In the genomic region with DNA sequence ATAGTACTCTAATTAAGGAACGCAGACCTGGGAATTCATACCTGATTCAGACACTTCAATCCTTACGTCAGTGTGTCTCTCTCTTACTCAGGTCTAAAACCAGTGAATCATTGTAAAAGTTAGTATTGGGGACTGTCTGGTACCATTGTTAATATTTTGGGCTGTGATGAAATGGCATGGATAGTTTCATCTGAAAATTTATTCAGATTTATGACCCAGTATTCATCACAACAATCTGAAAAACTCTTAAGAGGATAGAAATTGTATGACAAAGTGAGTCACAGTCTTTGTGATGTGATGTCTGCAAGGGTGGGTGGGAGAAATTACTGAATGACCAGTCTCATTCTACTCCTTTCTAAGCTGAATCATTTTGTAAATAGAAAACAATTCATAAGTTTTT, we compare ENCODE assay signal across 29 cellular contexts. TPM values are rescaled to one million over a fixed set of nuclear protein-coding genes. Genes with fewer than 3 reads are reported as not detected.
DNase-seq lines count a peak whose midpoint lies in the region; ATAC-seq, FAIRE-seq and TF ChIP-seq lines count a peak whose summit lies in the region.
"Had no signal": no experiment of that assay in that cellular context is flagged by ENCODE, and none has a peak within 500 bp of the region (broad histone marks: within the 10 kb centered on the region; RNA-seq: fewer than 3 reads in every experiment).

No MANE protein-coding gene starts in this region.

- H3K4me1 ChIP-seq in A549: peaks cover 99% of the 10 kb centered on the region
- peaks cover 10% of the 10 kb centered on the region for H3K4me1 ChIP-seq in astrocyte (ENCODE audit: insufficient read depth, low read length)

- H3K4me2 ChIP-seq in A549 (peak overlapping the region; percentile 89), astrocyte (ENCODE audit: low read length) (peak overlapping the region; percentile 4)

- H3K4me3 Mint-ChIP-seq in HFFc6 (peak overlapping the region; percentile 36), astrocyte (ENCODE audit: unreplicated experiment) (no peak overlapping the region)
- H3K4me3 Mint-ChIP-seq: activated T-cell treated with anti-CD3 and anti-CD28 coated beads, Interleukin-2, amount 50 U/mL, for 24 hours; B cell; central memory CD8-positive, alpha-beta T cell; naive thymus-derived CD4-positive, alpha-beta T cell; type B pancreatic cell had no signal

- H3K9me3 Mint-ChIP-seq in HFFc6: no peaks in the 10 kb centered on the region
- H3K9me3 Mint-ChIP-seq in astrocyte (ENCODE audit: unreplicated experiment): peaks cover 2% of the 10 kb centered on the region
- H3K9me3 Mint-ChIP-seq: activated T-cell treated with anti-CD3 and anti-CD28 coated beads, Interleukin-2, amount 50 U/mL, for 24 hours; central memory CD8-positive, alpha-beta T cell; naive thymus-derived CD4-positive, alpha-beta T cell; type B pancreatic cell had no signal

- H3K36me3 Mint-ChIP-seq in HFFc6 (ENCODE audit: low read depth) (peaks cover 58% of the 10 kb centered on the region), astrocyte (ENCODE audit: low read depth, unreplicated experiment) (peaks cover 9% of the 10 kb centered on the region)

- POLR2A ChIA-PET in A549 (lab: Yijun Ruan, JAX): no interaction called here

- no peak overlapping the region for H3K9ac ChIP-seq in astrocyte (ENCODE audit: low read length)

- CTCF ChIA-PET in A549 (lab: Yijun Ruan, JAX): interaction anchor here (1.2 to 2.3 kb wide), 5 partner anchors 8 to 79 kb away, joined by 3 to 9 read pairs (median 3); no protein-coding TSS in a partner anchor

- H4K20me1 ChIP-seq in astrocyte (ENCODE audit: insufficient read depth, low read length): peaks cover 22% of the 10 kb centered on the region

- no peaks in the 10 kb centered on the region for H3K27me3 ChIP-seq in astrocyte (ENCODE audit: insufficient read depth, low read length)
- H3K27me3 ChIP-seq: stomach had no signal

- in situ Hi-C loops in G401 (cut with HindIII; ENCODE audit: low sequenced_read_pairs): no loop called here

- DNase-seq in A549 (ENCODE audit: low read depth in 1 of 2, low spot score in 1 of 2) (peak in 1 of 2 experiments; percentile 61), HFFc6 (no peak), astrocyte (ENCODE audit: low read depth) (peak; percentile 61), hepatic stellate cell (ENCODE audit: low spot score) (peak; percentile 12), G401 (ENCODE audit: low spot score) (no peak), DMS 273 treated with DMSO at 0.1 percent for 48 hours (lab: John Stamatoyannopoulos, UW) (no peak), Kasumi-1 (lab: John Stamatoyannopoulos, UW) (no peak)
- DNase-seq: 8988T; activated CD4-positive, alpha-beta T cell treated with anti-CD3 and anti-CD28 coated beads for 1 hour; activated CD8-positive, alpha-beta memory T cell treated with anti-CD3 and anti-CD28 coated beads for 24 hours; activated naive CD4-positive, alpha-beta T cell treated with Interleukin-2 at 50 U/mL for 16 hours; activated T-cell treated with anti-CD3 and anti-CD28 coated beads, Interleukin-2, amount 50 U/mL, for 24 hours; amygdala; effector CD8-positive, alpha-beta T cell; KBM-7; left colon; naive thymus-derived CD4-positive, alpha-beta T cell; NCI-H2171; NCI-H526 treated with DMSO at 0.1 percent for 48 hours; occipital lobe; right cardiac atrium; stomach; SW 1271 had no signal

- no peak for FAIRE-seq in A549 (lab: Jason Lieb, UNC)
- FAIRE-seq in astrocyte (lab: Jason Lieb, UNC): peak; percentile 39
- FAIRE-seq: H54 had no signal

- H2AFZ ChIP-seq in astrocyte (ENCODE audit: low read depth, low read length): no peak overlapping the region

- ATAC-seq in A549 (peak; percentile 76 to 79; a peak in 5 of 6 replicates), GM21367 (IDR thresholded peaks at IDR 0.05; ENCODE audit: unreplicated experiment) (no peak)
- ATAC-seq: left colon; naive thymus-derived CD4-positive, alpha-beta T cell; right cardiac atrium; Right ventricle myocardium inferior had no signal

- TF ChIP-seq POLR2A in A549 (IDR thresholded peaks at IDR 0.05; ENCODE audit: low read length): no peak

- H3K36me3 ChIP-seq in astrocyte (ENCODE audit: insufficient read depth, low read length): peaks cover 7% of the 10 kb centered on the region

- TF ChIP-seq EP300 in A549 (IDR thresholded peaks at IDR 0.05): 0 out of 5 replicates have a peak, but pooled peaks of 1 of the 2 experiments have one; percentile 16

- H3K27ac Mint-ChIP-seq in HFFc6: peak overlapping the region; percentile 16; the same call in 1 of the 2 replicates
- no peak overlapping the region for H3K27ac Mint-ChIP-seq in astrocyte (ENCODE audit: unreplicated experiment)
- H3K27ac Mint-ChIP-seq: activated T-cell treated with anti-CD3 and anti-CD28 coated beads, Interleukin-2, amount 50 U/mL, for 24 hours; B cell; naive thymus-derived CD4-positive, alpha-beta T cell; type B pancreatic cell had no signal

- no peak for TF ChIP-seq RAD21 in A549 (conservative IDR thresholded peaks at IDR 0.05 in 1 of 2, IDR thresholded peaks at IDR 0.05 in 1 of 2)

- H3K27me3 Mint-ChIP-seq in HFFc6 (ENCODE audit: insufficient read depth) (peaks cover 4% of the 10 kb centered on the region; the same call in 1 of the 2 replicates), astrocyte (ENCODE audit: low read depth, unreplicated experiment) (no peaks in the 10 kb centered on the region)
- H3K27me3 Mint-ChIP-seq: type B pancreatic cell had no signal

- H3K27ac ChIP-seq in A549: peak overlapping the region; percentile 67 to 80
- peak overlapping the region; percentile 14 for H3K27ac ChIP-seq in astrocyte (ENCODE audit: low read depth, low read length)
- H3K27ac ChIP-seq: stomach had no signal

- H3K4me3 ChIP-seq in A549 (no peak overlapping the region; the same call in 2 of the 3 replicates), astrocyte (ENCODE audit: insufficient read depth, low read depth, low read length) (no peak overlapping the region)
- H3K4me3 ChIP-seq: stomach had no signal

- H3K4me1 Mint-ChIP-seq in HFFc6 (ENCODE audit: low read depth): peaks cover 34% of the 10 kb centered on the region
- H3K4me1 Mint-ChIP-seq in astrocyte (ENCODE audit: low read depth, unreplicated experiment): peaks cover 27% of the 10 kb centered on the region
- H3K4me1 Mint-ChIP-seq: B cell; central memory CD8-positive, alpha-beta T cell; naive thymus-derived CD4-positive, alpha-beta T cell had no signal

- no peak for TF ChIP-seq CTCF in A549 (IDR thresholded peaks at IDR 0.05)
- TF ChIP-seq CTCF in HFFc6 (IDR thresholded peaks at IDR 0.05): no peak
- TF ChIP-seq CTCF in astrocyte (IDR thresholded peaks at IDR 0.05; ENCODE audit: insufficient read depth, low read depth, low read length): no peak

- peaks cover 98% of the 10 kb centered on the region for H3K79me2 ChIP-seq in astrocyte (ENCODE audit: insufficient read depth, low read length)

- WGBS in A549 (ENCODE audit: missing lambda C conversion rate): 12% methylated on average over 2 of the region's 2 CpGs

- no peaks in the 10 kb centered on the region for H3K9me3 ChIP-seq in A549
- H3K9me3 ChIP-seq in astrocyte (ENCODE audit: insufficient read depth, low read depth, low read length): no peaks in the 10 kb centered on the region
- H3K9me3 ChIP-seq: stomach had no signal

TF ChIP-seq in A549, 52 proteins besides CTCF, POLR2A, EP300 and RAD21 (continues in another document):
- no peak for TF ChIP-seq HOXA7 (CRISPR knock-in tag; IDR thresholded peaks at IDR 0.05)
- 0 out of 2 replicates have a peak, but pooled peaks have one; percentile 37 for TF ChIP-seq FOSL2 (IDR thresholded peaks at IDR 0.05)
- TF ChIP-seq FOSL2 (CRISPR knock-in tag; IDR thresholded peaks at IDR 0.05): peak; percentile 67; the same call in 1 of the 2 replicates
- TF ChIP-seq FOXS1 (CRISPR knock-in tag; IDR thresholded peaks at IDR 0.05): no peak
- TF ChIP-seq ATOH8 (CRISPR knock-in tag; IDR thresholded peaks at IDR 0.05; ENCODE audit: low read depth): no peak
- peak; percentile 32; the same call in 1 of the 2 replicates for TF ChIP-seq GATA3 (IDR thresholded peaks at IDR 0.05; ENCODE audit: borderline replicate concordance)
- no peak for TF ChIP-seq ZNF302 (CRISPR knock-in tag; IDR thresholded peaks at IDR 0.05)
- no peak for TF ChIP-seq ZFP36 (IDR thresholded peaks at IDR 0.05; ENCODE audit: borderline replicate concordance, partially characterized antibody)
- TF ChIP-seq JUN (IDR thresholded peaks at IDR 0.05): 0 out of 5 replicates have a peak, but pooled peaks of 1 of the 2 experiments have one; percentile 41
- TF ChIP-seq ZC3H11A (IDR thresholded peaks at IDR 0.05): no peak
- no peak for TF ChIP-seq ZSCAN20 (CRISPR knock-in tag; IDR thresholded peaks at IDR 0.05)
- TF ChIP-seq CEBPB (IDR thresholded peaks at IDR 0.05): 0 out of 4 replicates have a peak, but pooled peaks of 1 of the 2 experiments have one; percentile 8
- no peak for TF ChIP-seq ESRRA (IDR thresholded peaks at IDR 0.05; ENCODE audit: borderline replicate concordance, low read length)
- no peak for TF ChIP-seq POLR2AphosphoS2 (conservative IDR thresholded peaks at IDR 0.05; ENCODE audit: low read length)
- no peak for TF ChIP-seq MYC (IDR thresholded peaks at IDR 0.05; ENCODE audit: borderline replicate concordance, low read length)
- TF ChIP-seq HDAC2 (IDR thresholded peaks at IDR 0.05): no peak
- TF ChIP-seq HOXB5 (CRISPR knock-in tag; IDR thresholded peaks at IDR 0.05): no peak
- TF ChIP-seq EHMT2 (IDR thresholded peaks at IDR 0.05; ENCODE audit: low read depth): no peak

RNA-seq across cellular contexts. Expression of gene FGF2, which starts 10.3 kb away (rescaled TPM):
- polyA plus RNA-seq in A549 (2011; rRNA removed) (32.5 and 45.2 TPM in 2 replicates), A549 (2017; fragmentation: RNase III; extraction: RNeasy Plus Mini Kit Qiagen cat#74134 plus additional on column Dnase treatment) (32.4 to 35.1 TPM (median 32.9 TPM) in 3 replicates)
- 8.0 and 10.2 TPM in 2 replicates for polyA plus RNA-seq in A549 (2012; cell fraction: cytosol; rRNA removed)
- polyA plus RNA-seq in A549 (2012; cell fraction: nucleus; rRNA removed): 5.8 and 6.5 TPM in 2 replicates
- 19.3 and 20.7 TPM in 2 replicates for polyA minus RNA-seq in A549 (2011; rRNA and poly(A)+ RNA removed)
- total RNA-seq in HFFc6 (2021; fragmentation: NEBNext Ultra II Directional; extraction: Animal tissue kit (Norgen Biotek cat#: 25700)): 100 to 1,000 TPM; 370 to 442 (median 389) TPM
- 30.5 and 38.4 TPM in 2 replicates for total RNA-seq in astrocyte
- total RNA-seq in G401 (2014; rRNA removed; shearing (Covaris generic)): 30.9 and 47.5 TPM in 2 replicates
- total RNA-seq: B cell had no signal
- polyA plus RNA-seq: naive thymus-derived CD4-positive, alpha-beta T cell had no signal

Comparison
In these comparisons a context has a peak if more than half of its experiments do, and no peak if none do; other contexts are left out.
1. DNase-seq: peak in astrocyte (single experiment) and hepatic stellate cell (single experiment); none in HFFc6 (single experiment), G401 (single experiment), DMS 273 treated with DMSO at 0.1 percent for 48 hours (single experiment) and Kasumi-1 (0 of 2).